In the genomic region with DNA sequence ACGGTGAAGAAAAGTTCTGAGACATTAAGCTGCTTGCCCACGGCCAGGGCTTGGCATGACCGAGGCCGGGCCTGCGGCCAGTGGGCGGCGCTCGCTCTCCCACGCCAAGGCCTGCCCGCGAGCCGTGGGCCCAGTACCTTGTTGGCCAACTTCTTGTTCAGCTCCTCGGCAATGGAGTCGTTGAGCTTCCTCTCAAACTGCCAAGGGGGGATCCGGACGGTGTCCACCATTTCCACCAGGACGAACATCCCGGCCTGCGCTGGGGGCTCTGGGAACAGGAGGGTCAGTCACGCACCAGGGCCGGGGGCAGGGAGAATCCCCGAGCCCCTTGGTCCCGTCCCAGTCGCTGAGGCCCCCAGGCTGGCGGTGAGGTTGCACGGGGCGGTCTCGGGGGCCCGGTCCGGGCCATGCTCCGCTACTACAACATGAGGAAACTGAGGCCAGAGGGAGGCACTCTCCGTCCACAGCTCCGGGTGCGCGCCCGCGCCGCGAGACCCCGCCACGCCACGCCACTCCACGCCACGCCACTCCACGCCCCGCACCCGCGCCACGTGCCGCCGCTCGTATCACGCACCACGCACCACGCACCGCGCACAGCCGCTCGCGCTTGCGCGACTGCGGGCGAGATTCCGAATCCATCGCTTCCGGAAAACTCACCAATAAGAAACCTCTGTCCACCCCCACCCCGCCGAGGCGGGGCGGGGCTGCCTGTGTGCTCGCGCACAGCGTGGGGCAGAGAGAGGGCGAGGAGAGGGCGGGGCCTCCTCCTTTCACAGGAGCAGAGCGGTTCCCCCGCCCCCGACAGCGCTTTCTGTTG, we compare ENCODE assay signal across 1 cellular context.
TF ChIP-seq lines count a peak whose summit lies in the region.

A gene with protein sequence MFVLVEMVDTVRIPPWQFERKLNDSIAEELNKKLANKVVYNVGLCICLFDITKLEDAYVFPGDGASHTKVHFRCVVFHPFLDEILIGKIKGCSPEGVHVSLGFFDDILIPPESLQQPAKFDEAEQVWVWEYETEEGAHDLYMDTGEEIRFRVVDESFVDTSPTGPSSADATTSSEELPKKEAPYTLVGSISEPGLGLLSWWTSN (minus strand): TSS at position 617 of the 817 bp plus-strand sequence. CDS start 369 bp downstream, at position 248.

TF ChIP-seq in HepG2, 621 proteins besides CTCF, POLR2A, EP300 and RAD21 (continued from another document and continues in another):
- TF ChIP-seq ZNF251 (CRISPR knock-in tag; IDR thresholded peaks at IDR 0.05) (no peak), ZNF552 (CRISPR knock-in tag; IDR thresholded peaks at IDR 0.05; ENCODE audit: borderline replicate concordance) (no peak), ZNF674 (CRISPR knock-in tag; IDR thresholded peaks at IDR 0.05; ENCODE audit: low read depth) (no peak), BHLHE40 (IDR thresholded peaks at IDR 0.05; ENCODE audit: low read length) (peak; percentile 63), MTF2 (CRISPR knock-in tag; IDR thresholded peaks at IDR 0.05; ENCODE audit: borderline replicate concordance) (no peak; the same call in 1 of the 2 replicates), U2AF1 (optimal IDR thresholded peaks at IDR 0.05; ENCODE audit: low read depth, low read length) (no peak), TCF7L2 (IDR thresholded peaks at IDR 0.05; ENCODE audit: low read depth, low read length) (no peak), TEAD2 (CRISPR knock-in tag; IDR thresholded peaks at IDR 0.05) (no peak), NPAS2 (CRISPR knock-in tag; IDR thresholded peaks at IDR 0.05; ENCODE audit: borderline replicate concordance) (no peak), CAMTA2 (CRISPR knock-in tag; IDR thresholded peaks at IDR 0.05; ENCODE audit: borderline replicate concordance) (no peak), SYNCRIP (IDR thresholded peaks at IDR 0.05; ENCODE audit: insufficient read depth, low read depth, low read length) (no peak), NR2F1 (CRISPR knock-in tag; IDR thresholded peaks at IDR 0.05) (no peak), ZNF546 (CRISPR knock-in tag; conservative IDR thresholded peaks at IDR 0.05) (peak; percentile 28; the same call in 1 of the 2 replicates), PRMT3 (CRISPR knock-in tag; IDR thresholded peaks at IDR 0.05; ENCODE audit: borderline replicate concordance, low read depth) (no peak), PLRG1 (conservative IDR thresholded peaks at IDR 0.05) (no peak), PCBP2 (optimal IDR thresholded peaks at IDR 0.05; ENCODE audit: low read depth, low read length, poor library complexity, severe bottlenecking) (no peak), JDP2 (CRISPR knock-in tag; IDR thresholded peaks at IDR 0.05; ENCODE audit: borderline replicate concordance) (no peak), ESRRA (CRISPR knock-in tag; IDR thresholded peaks at IDR 0.05; ENCODE audit: low read depth) (no peak), SRSF9 (IDR thresholded peaks at IDR 0.05; ENCODE audit: borderline replicate concordance, insufficient read depth, low read depth, low read length, poor library complexity, severe bottlenecking) (no peak), MAFK (conservative IDR thresholded peaks at IDR 0.05 in 1 of 2, IDR thresholded peaks at IDR 0.05 in 1 of 2; ENCODE audit: low read length in 2 of 2) (no peak), RCOR2 (CRISPR knock-in tag; IDR thresholded peaks at IDR 0.05) (no peak), RARG (CRISPR knock-in tag; IDR thresholded peaks at IDR 0.05; ENCODE audit: low read depth) (no peak), STAT5B (CRISPR knock-in tag; IDR thresholded peaks at IDR 0.05) (no peak)
- TF ChIP-seq, protein P1, sequence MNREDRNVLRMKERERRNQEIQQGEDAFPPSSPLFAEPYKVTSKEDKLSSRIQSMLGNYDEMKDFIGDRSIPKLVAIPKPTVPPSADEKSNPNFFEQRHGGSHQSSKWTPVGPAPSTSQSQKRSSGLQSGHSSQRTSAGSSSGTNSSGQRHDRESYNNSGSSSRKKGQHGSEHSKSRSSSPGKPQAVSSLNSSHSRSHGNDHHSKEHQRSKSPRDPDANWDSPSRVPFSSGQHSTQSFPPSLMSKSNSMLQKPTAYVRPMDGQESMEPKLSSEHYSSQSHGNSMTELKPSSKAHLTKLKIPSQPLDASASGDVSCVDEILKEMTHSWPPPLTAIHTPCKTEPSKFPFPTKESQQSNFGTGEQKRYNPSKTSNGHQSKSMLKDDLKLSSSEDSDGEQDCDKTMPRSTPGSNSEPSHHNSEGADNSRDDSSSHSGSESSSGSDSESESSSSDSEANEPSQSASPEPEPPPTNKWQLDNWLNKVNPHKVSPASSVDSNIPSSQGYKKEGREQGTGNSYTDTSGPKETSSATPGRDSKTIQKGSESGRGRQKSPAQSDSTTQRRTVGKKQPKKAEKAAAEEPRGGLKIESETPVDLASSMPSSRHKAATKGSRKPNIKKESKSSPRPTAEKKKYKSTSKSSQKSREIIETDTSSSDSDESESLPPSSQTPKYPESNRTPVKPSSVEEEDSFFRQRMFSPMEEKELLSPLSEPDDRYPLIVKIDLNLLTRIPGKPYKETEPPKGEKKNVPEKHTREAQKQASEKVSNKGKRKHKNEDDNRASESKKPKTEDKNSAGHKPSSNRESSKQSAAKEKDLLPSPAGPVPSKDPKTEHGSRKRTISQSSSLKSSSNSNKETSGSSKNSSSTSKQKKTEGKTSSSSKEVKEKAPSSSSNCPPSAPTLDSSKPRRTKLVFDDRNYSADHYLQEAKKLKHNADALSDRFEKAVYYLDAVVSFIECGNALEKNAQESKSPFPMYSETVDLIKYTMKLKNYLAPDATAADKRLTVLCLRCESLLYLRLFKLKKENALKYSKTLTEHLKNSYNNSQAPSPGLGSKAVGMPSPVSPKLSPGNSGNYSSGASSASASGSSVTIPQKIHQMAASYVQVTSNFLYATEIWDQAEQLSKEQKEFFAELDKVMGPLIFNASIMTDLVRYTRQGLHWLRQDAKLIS (CRISPR knock-in tag; IDR thresholded peaks at IDR 0.05), result no peak
- TF ChIP-seq, protein P2, sequence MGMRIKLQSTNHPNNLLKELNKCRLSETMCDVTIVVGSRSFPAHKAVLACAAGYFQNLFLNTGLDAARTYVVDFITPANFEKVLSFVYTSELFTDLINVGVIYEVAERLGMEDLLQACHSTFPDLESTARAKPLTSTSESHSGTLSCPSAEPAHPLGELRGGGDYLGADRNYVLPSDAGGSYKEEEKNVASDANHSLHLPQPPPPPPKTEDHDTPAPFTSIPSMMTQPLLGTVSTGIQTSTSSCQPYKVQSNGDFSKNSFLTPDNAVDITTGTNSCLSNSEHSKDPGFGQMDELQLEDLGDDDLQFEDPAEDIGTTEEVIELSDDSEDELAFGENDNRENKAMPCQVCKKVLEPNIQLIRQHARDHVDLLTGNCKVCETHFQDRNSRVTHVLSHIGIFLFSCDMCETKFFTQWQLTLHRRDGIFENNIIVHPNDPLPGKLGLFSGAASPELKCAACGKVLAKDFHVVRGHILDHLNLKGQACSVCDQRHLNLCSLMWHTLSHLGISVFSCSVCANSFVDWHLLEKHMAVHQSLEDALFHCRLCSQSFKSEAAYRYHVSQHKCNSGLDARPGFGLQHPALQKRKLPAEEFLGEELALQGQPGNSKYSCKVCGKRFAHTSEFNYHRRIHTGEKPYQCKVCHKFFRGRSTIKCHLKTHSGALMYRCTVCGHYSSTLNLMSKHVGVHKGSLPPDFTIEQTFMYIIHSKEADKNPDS (CRISPR knock-in tag; IDR thresholded peaks at IDR 0.05), result no peak
- TF ChIP-seq, protein P3, sequence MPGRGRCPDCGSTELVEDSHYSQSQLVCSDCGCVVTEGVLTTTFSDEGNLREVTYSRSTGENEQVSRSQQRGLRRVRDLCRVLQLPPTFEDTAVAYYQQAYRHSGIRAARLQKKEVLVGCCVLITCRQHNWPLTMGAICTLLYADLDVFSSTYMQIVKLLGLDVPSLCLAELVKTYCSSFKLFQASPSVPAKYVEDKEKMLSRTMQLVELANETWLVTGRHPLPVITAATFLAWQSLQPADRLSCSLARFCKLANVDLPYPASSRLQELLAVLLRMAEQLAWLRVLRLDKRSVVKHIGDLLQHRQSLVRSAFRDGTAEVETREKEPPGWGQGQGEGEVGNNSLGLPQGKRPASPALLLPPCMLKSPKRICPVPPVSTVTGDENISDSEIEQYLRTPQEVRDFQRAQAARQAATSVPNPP (CRISPR knock-in tag; IDR thresholded peaks at IDR 0.05), result no peak
- TF ChIP-seq, protein P4, sequence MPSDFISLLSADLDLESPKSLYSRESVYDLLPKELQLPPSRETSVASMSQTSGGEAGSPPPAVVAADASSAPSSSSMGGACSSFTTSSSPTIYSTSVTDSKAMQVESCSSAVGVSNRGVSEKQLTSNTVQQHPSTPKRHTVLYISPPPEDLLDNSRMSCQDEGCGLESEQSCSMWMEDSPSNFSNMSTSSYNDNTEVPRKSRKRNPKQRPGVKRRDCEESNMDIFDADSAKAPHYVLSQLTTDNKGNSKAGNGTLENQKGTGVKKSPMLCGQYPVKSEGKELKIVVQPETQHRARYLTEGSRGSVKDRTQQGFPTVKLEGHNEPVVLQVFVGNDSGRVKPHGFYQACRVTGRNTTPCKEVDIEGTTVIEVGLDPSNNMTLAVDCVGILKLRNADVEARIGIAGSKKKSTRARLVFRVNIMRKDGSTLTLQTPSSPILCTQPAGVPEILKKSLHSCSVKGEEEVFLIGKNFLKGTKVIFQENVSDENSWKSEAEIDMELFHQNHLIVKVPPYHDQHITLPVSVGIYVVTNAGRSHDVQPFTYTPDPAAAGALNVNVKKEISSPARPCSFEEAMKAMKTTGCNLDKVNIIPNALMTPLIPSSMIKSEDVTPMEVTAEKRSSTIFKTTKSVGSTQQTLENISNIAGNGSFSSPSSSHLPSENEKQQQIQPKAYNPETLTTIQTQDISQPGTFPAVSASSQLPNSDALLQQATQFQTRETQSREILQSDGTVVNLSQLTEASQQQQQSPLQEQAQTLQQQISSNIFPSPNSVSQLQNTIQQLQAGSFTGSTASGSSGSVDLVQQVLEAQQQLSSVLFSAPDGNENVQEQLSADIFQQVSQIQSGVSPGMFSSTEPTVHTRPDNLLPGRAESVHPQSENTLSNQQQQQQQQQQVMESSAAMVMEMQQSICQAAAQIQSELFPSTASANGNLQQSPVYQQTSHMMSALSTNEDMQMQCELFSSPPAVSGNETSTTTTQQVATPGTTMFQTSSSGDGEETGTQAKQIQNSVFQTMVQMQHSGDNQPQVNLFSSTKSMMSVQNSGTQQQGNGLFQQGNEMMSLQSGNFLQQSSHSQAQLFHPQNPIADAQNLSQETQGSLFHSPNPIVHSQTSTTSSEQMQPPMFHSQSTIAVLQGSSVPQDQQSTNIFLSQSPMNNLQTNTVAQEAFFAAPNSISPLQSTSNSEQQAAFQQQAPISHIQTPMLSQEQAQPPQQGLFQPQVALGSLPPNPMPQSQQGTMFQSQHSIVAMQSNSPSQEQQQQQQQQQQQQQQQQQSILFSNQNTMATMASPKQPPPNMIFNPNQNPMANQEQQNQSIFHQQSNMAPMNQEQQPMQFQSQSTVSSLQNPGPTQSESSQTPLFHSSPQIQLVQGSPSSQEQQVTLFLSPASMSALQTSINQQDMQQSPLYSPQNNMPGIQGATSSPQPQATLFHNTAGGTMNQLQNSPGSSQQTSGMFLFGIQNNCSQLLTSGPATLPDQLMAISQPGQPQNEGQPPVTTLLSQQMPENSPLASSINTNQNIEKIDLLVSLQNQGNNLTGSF (CRISPR knock-in tag; IDR thresholded peaks at IDR 0.05), result no peak
- TF ChIP-seq, protein P5, sequence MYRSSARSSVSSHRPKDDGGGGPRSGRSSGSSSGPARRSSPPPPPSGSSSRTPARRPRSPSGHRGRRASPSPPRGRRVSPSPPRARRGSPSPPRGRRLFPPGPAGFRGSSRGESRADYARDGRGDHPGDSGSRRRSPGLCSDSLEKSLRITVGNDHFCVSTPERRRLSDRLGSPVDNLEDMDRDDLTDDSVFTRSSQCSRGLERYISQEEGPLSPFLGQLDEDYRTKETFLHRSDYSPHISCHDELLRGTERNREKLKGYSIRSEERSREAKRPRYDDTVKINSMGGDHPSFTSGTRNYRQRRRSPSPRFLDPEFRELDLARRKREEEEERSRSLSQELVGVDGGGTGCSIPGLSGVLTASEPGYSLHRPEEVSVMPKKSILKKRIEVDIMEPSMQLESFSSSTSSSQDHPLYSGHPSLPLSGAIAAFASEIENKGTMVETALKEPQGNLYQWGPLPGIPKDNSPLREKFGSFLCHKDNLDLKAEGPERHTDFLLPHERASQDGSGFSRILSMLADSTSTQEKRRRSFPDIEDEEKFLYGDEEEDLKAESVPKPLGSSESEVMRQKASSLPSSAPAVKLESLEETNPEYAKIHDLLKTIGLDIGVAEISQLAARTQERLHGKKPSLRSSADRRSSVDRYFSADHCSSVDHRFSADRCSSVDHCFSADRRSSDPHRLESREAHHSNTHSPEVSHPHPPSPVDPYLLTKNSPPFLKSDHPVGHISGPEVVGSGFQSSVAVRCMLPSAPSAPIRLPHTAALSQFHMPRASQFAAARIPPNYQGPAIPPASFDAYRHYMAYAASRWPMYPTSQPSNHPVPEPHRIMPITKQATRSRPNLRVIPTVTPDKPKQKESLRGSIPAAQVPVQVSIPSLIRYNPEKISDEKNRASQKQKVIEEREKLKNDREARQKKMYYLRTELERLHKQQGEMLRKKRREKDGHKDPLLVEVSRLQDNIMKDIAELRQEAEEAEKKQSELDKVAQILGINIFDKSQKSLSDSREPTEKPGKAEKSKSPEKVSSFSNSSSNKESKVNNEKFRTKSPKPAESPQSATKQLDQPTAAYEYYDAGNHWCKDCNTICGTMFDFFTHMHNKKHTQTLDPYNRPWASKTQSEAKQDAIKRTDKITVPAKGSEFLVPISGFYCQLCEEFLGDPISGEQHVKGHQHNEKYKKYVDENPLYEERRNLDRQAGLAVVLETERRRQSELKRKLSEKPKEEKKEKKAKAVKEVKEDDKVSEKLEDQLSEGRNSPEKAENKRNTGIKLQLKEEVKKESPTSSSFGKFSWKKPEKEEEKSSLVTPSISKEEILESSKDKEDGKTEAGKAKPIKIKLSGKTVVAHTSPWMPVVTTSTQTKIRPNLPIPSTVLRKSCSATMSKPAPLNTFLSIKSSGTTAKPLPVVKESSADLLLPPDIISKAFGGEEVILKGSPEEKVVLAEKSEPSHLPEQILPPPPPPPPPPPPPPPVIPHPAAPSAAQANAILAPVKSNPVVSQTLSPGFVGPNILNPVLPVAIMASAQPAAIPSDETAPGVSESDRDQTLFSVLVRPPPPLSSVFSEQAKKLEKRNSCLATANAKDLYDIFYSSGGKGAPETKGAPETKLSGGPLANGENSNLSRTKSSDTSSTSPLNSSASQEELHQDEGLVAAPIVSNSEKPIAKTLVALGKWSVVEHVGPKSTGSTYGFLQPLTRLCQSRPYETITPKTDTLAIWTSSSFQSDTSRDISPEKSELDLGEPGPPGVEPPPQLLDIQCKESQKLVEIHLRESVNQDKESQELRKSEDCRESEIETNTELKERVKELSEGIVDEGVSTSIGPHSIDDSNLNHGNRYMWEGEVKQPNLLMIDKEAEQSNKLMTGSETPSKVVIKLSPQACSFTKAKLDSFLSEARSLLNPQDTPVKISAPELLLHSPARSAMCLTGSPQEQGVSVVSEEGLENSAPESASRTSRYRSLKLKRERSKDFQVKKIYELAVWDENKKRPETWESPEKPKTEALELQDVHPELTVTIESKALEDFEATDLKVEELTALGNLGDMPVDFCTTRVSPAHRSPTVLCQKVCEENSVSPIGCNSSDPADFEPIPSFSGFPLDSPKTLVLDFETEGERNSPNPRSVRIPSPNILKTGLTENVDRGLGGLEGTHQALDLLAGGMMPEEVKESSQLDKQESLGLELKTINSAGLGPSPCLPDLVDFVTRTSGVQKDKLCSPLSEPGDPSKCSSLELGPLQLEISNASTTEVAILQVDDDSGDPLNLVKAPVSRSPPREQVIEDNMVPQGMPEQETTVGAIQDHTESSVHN (CRISPR knock-in tag; IDR thresholded peaks at IDR 0.05), result no peak
- TF ChIP-seq, protein P6, sequence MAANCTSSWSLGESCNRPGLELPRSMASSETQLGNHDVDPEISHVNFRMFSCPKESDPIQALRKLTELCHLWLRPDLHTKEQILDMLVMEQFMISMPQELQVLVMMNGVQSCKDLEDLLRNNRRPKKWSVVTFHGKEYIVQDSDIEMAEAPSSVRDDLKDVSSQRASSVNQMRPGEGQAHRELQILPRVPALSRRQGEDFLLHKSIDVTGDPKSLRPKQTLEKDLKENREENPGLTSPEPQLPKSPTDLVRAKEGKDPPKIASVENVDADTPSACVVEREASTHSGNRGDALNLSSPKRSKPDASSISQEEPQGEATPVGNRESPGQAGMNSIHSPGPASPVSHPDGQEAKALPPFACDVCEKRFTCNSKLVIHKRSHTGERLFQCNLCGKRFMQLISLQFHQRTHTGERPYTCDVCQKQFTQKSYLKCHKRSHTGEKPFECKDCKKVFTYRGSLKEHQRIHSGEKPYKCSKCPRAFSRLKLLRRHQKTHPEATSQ (CRISPR knock-in tag; IDR thresholded peaks at IDR 0.05; ENCODE audit: borderline replicate concordance), result 0 out of 2 replicates have a peak, but pooled peaks have one; percentile 33
